In the genomic region with DNA sequence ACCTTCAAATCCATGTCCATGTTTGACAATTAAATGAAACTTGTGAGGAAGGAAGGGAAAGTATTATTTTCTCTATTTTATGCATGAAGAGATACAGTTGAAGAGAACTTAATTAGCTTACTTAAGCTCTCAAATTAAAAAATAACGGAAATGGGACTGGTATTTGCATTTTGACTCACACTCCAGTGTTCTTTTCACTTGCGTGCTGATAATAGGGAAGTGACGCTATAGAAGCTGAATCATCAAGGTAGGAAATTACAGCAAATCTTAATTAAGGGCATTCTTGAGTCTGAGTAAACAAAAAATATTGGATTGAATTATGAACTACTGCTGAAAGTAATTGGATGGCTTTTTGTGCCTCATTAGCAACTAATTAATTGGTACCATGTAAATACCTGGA, we compare ENCODE assay signal across 26 cellular contexts. TPM values are rescaled to one million over a fixed set of nuclear protein-coding genes. Genes with fewer than 3 reads are reported as not detected.
A peak's percentile ranks its signal among the peaks of the same experiment; 100 is the strongest.
DNase-seq lines count a peak whose midpoint lies in the region; ATAC-seq, FAIRE-seq and TF ChIP-seq lines count a peak whose summit lies in the region.
"Had no signal": no experiment of that assay in that cellular context is flagged by ENCODE, and none has a peak within 500 bp of the region (broad histone marks: within the 10 kb centered on the region; RNA-seq: fewer than 3 reads in every experiment).

No MANE protein-coding gene starts in this region.

- no peaks in the 10 kb centered on the region for H3K79me2 ChIP-seq in endothelial cell of umbilical vein (ENCODE audit: control insufficient read depth, insufficient read depth, low read length)

- no peak overlapping the region for H2AFZ ChIP-seq in endothelial cell of umbilical vein (ENCODE audit: low read depth, low read length)
- H2AFZ ChIP-seq: GM23248, PC-9 had no signal

- H3K9me3 ChIP-seq in endothelial cell of umbilical vein (replicated peaks; ENCODE audit: control insufficient read depth, insufficient read depth, low read length) (no peaks in the 10 kb centered on the region), gastrocnemius medialis (no peaks in the 10 kb centered on the region)
- H3K9me3 ChIP-seq: HAP-1 had no signal

- H3K27ac ChIP-seq in endothelial cell of umbilical vein (ENCODE audit: insufficient read depth, low read depth, low read length) (no peak overlapping the region), gastrocnemius medialis (no peak overlapping the region)
- H3K27ac ChIP-seq: GM23248, PC-9, RWPE1 had no signal

- H3K4me3 ChIP-seq in endothelial cell of umbilical vein (replicated peaks in 1 of 3; ENCODE audit: insufficient read depth in 1 of 3, low read depth in 1 of 3, low read length in 3 of 3) (no peak overlapping the region), gastrocnemius medialis (no peak overlapping the region)
- H3K4me3 ChIP-seq: GM23248, HAP-1, PC-9 had no signal

- BruUV-seq in endothelial cell of umbilical vein (replicated peaks; lab: Mats Ljungman, UMichigan) = no TSS peak

- no peaks in the 10 kb centered on the region for H4K20me1 ChIP-seq in endothelial cell of umbilical vein (replicated peaks; ENCODE audit: control insufficient read depth, extremely low read depth, insufficient read depth, low read length)

- dilution Hi-C loops in endothelial cell of umbilical vein (cut with MboI; ENCODE audit: extremely low pct_ligation_motif_present, low sequenced_read_pairs) = no loop called here

- intact Hi-C loops in endothelial cell of umbilical vein (cut with micrococcal nuclease) (no loop called here), gastrocnemius medialis (cut with DNase I; ENCODE audit: low total_unique reads) (no loop called here)

- H3K4me1 ChIP-seq in endothelial cell of umbilical vein (ENCODE audit: control insufficient read depth, extremely low read depth, insufficient read depth, low read length) (peaks cover 5% of the 10 kb centered on the region), gastrocnemius medialis (no peaks in the 10 kb centered on the region)
- H3K4me1 ChIP-seq: HAP-1 had no signal

- in situ Hi-C loops in gastrocnemius medialis (cut with MboI; ENCODE audit: low sequenced_read_pairs in 4 of 4) = no loop called here

- DNase-seq in CD1c-positive myeloid dendritic cell (ENCODE audit: extremely low spot score) (peak; percentile 17), NCI-H69 (lab: John Stamatoyannopoulos, UW) (peak; percentile 29), endothelial cell of umbilical vein (ENCODE audit: low read depth, low spot score) (peak; percentile 11), EL (no peak), gastrocnemius medialis (no peak)
- DNase-seq: ACHN; C1 segment of cervical spinal cord; GM23248; MV-4-11; NCI-H146; NCI-H2081; NCI-H2171 treated with DMSO at 0.1 percent for 48 hours; NCI-H446; NCI-H526 treated with DMSO at 0.1 percent for 48 hours; NK-92 treated with Interleukin-12 subunit alpha and Interleukin-12 subunit beta, amount 100 ng/mL, for 24 hours; PC-9; SIG-M5; T-helper 17 cell had no signal

- ATAC-seq in GM19351 (IDR thresholded peaks at IDR 0.05; ENCODE audit: unreplicated experiment) (no peak), gastrocnemius medialis (no peak)
- ATAC-seq: T-helper 17 cell had no signal

- TF ChIP-seq POLR2A in endothelial cell of umbilical vein (IDR thresholded peaks at IDR 0.05; ENCODE audit: low read depth, low read length) (no peak), gastrocnemius medialis (IDR thresholded peaks at IDR 0.05) (no peak)

- peak; percentile 41 for FAIRE-seq in G401.6 (lab: Jason Lieb, UNC)
- FAIRE-seq in endothelial cell of umbilical vein (lab: Jason Lieb, UNC) = peak; percentile 58
- FAIRE-seq: D721Med, GM19239 had no signal

- CTCF ChIA-PET in endothelial cell of umbilical vein (lab: Charles Lee) = interaction anchor here (0.9 to 1.9 kb wide), 6 partner anchors 9 to 55 kb away, joined by 3 to 6 read pairs (median 4); no protein-coding TSS in a partner anchor

- no peak overlapping the region for H3K9ac ChIP-seq in endothelial cell of umbilical vein (replicated peaks; ENCODE audit: extremely low read depth, insufficient read depth, low read length)
- H3K9ac ChIP-seq: GM23248 had no signal

- no peaks in the 10 kb centered on the region for H3K9me1 ChIP-seq in endothelial cell of umbilical vein (replicated peaks; ENCODE audit: control insufficient read depth, extremely low read depth, insufficient read depth, low read length)

- H3K36me3 ChIP-seq in endothelial cell of umbilical vein (ENCODE audit: control insufficient read depth in 2 of 2, extremely low read depth in 1 of 2, insufficient read depth in 2 of 2, low read length in 2 of 2) (no peaks in the 10 kb centered on the region), gastrocnemius medialis (no peaks in the 10 kb centered on the region)
- H3K36me3 ChIP-seq: HAP-1 had no signal

- POLR2A ChIA-PET in endothelial cell of umbilical vein (lab: Charles Lee) = no interaction called here

- H3K27me3 ChIP-seq in endothelial cell of umbilical vein (ENCODE audit: control insufficient read depth in 2 of 2, insufficient read depth in 2 of 2, low read length in 2 of 2) (no peaks in the 10 kb centered on the region), gastrocnemius medialis (no peaks in the 10 kb centered on the region)

- no peak for TF ChIP-seq CTCF in endothelial cell of umbilical vein (IDR thresholded peaks at IDR 0.05; ENCODE audit: extremely low read depth in 1 of 2, insufficient read depth in 1 of 2, low read depth in 1 of 2, low read length in 2 of 2)
- TF ChIP-seq CTCF in gastrocnemius medialis (IDR thresholded peaks at IDR 0.05 in 4 of 5, conservative IDR thresholded peaks at IDR 0.05 in 1 of 5) = no peak

- H3K4me2 ChIP-seq in endothelial cell of umbilical vein (ENCODE audit: insufficient read depth, low read length) = peak overlapping the region; percentile 25
- H3K4me2 ChIP-seq: PC-9 had no signal

TF ChIP-seq in endothelial cell of umbilical vein, 7 proteins besides CTCF, POLR2A, EP300 and RAD21:
- TF ChIP-seq EZH2 (IDR thresholded peaks at IDR 0.05; ENCODE audit: borderline replicate concordance, low read depth, low read length, severe bottlenecking) (no peak), FOS (IDR thresholded peaks at IDR 0.05; ENCODE audit: borderline replicate concordance, insufficient read depth, low read length) (peak; percentile 66)

RNA-seq across cellular contexts. Expression of a gene that starts 44.0 kb away (rescaled TPM):
- total RNA-seq in endothelial cell of umbilical vein (not detected in 2 replicates), gastrocnemius medialis (not detected)
- not detected in 2 replicates for polyA plus RNA-seq in endothelial cell of umbilical vein
- not detected in 2 replicates for polyA plus RNA-seq in endothelial cell of umbilical vein (2011; cell fraction: cytosol; rRNA removed)
- not detected in 2 replicates for polyA plus RNA-seq in endothelial cell of umbilical vein (2011; cell fraction: nucleus; rRNA removed)
- not detected in 2 replicates for polyA plus RNA-seq in endothelial cell of umbilical vein (2012)
- polyA minus RNA-seq in endothelial cell of umbilical vein = not detected in 2 replicates
- polyA minus RNA-seq in endothelial cell of umbilical vein (2011; cell fraction: cytosol; rRNA and poly(A)+ RNA removed) = not detected
- not detected in 2 replicates for polyA minus RNA-seq in endothelial cell of umbilical vein (2011; cell fraction: nucleus; rRNA and poly(A)+ RNA removed)
- total RNA-seq: G401, GM23248, LHCN-M2, PC-9, T-helper 17 cell had no signal
- polyA plus RNA-seq: GM23248 had no signal

Comparison
In these comparisons a context has a peak if more than half of its experiments do, and no peak if none do; other contexts are left out.
1. DNase-seq: peak in CD1c-positive myeloid dendritic cell (single experiment), NCI-H69 (single experiment) and endothelial cell of umbilical vein (single experiment); none in EL (single experiment) and gastrocnemius medialis (0 of 2).